In genomic region chr5:91340532-91340931, GRCh38 we compare ENCODE assay signal across 1 cellular context.
TF ChIP-seq lines count a peak whose summit lies in the region.

No MANE protein-coding gene starts in this region.

TF ChIP-seq in K562, 482 proteins besides CTCF, POLR2A, EP300 and RAD21:
- TF ChIP-seq ZNF121 (CRISPR knock-in tag; conservative IDR thresholded peaks at IDR 0.05) (peak; percentile 72), PYGO2 (tag; IDR thresholded peaks at IDR 0.05) (no peak), RBM25 (IDR thresholded peaks at IDR 0.05; ENCODE audit: low read depth, low read length, severe bottlenecking) (peak; percentile 59)
